Comparison of ENCODE assay signal across 8 cellular contexts in genomic region chr2:234981197-234982095, GRCh38. TPM values are rescaled to one million over a fixed set of nuclear protein-coding genes. Genes with fewer than 3 reads are reported as not detected.
DNase-seq lines count a peak whose midpoint lies in the region; ATAC-seq and TF ChIP-seq lines count a peak whose summit lies in the region.

No MANE protein-coding gene starts in this region.

- peak overlapping the region; percentile 94 for H3K4me2 ChIP-seq in PC-9

- H3K79me2 ChIP-seq in PC-9 (ENCODE audit: low read depth): peaks cover 90% of the 10 kb centered on the region

- H3K4me1 ChIP-seq in PC-9 (replicated peaks; ENCODE audit: insufficient read depth): peaks cover 78% of the 10 kb centered on the region
- peaks cover 27% of the 10 kb centered on the region for H3K4me1 ChIP-seq in ovary (ENCODE audit: insufficient read depth)

- H3K4me3 Mint-ChIP-seq in activated CD8-positive, alpha-beta T cell treated with anti-CD3 and anti-CD28 coated beads, Interleukin-2, amount 10 ng/mL, durations not matched to agents 7 days and 5 days: no peak overlapping the region

- no peak for TF ChIP-seq EP300 in ovary (IDR thresholded peaks at IDR 0.05)

- no peak for TF ChIP-seq POLR2A in ovary (IDR thresholded peaks at IDR 0.05)

- H3K27me3 ChIP-seq in PC-9 (ENCODE audit: insufficient read depth, low read depth) (no peaks in the 10 kb centered on the region), ovary (no peaks in the 10 kb centered on the region)

- H3K9me3 Mint-ChIP-seq in activated CD8-positive, alpha-beta T cell treated with anti-CD3 and anti-CD28 coated beads, Interleukin-2, amount 10 ng/mL, durations not matched to agents 7 days and 5 days (ENCODE audit: insufficient read depth): no peaks in the 10 kb centered on the region

- H3K27me3 Mint-ChIP-seq in activated CD8-positive, alpha-beta T cell treated with anti-CD3 and anti-CD28 coated beads, Interleukin-2, amount 10 ng/mL, durations not matched to agents 7 days and 5 days (ENCODE audit: low read depth): no peaks in the 10 kb centered on the region

- 4 to 12% (median 7%) methylated on average over 26 of the region's 26 CpGs for WGBS in ovary, 3 donors

- H3K27ac ChIP-seq in PC-9: peak overlapping the region; percentile 96
- H3K27ac ChIP-seq in ovary: peak overlapping the region in 1 of 2 donors; percentile 20

- H3K27ac Mint-ChIP-seq in activated CD8-positive, alpha-beta T cell treated with anti-CD3 and anti-CD28 coated beads, Interleukin-2, amount 10 ng/mL, durations not matched to agents 7 days and 5 days: no peak overlapping the region

- H3K4me3 ChIP-seq in PC-9 (peak overlapping the region; percentile 52), fibroblast of the aortic adventitia (ENCODE audit: low read depth, low read length) (peak overlapping the region; percentile 44), ovary (peak overlapping the region; percentile 18)

- POLR2A ChIA-PET in PC-9 (lab: Charles Lee; ENCODE audit: unreplicated experiment): interaction anchor here (0.6 to 2.0 kb wide), 18 partner anchors 13 to 712 kb away, joined by 3 to 24 read pairs (median 5); no protein-coding TSS in a partner anchor
- POLR2A ChIA-PET in activated CD8-positive, alpha-beta T cell treated with anti-CD3 and anti-CD28 coated beads, Interleukin-2, amount 10 ng/mL, durations not matched to agents 7 days and 5 days (lab: Charles Lee): no interaction called here

- TF ChIP-seq CTCF in PC-9 (conservative IDR thresholded peaks at IDR 0.05) (no peak), fibroblast of the aortic adventitia (IDR thresholded peaks at IDR 0.05; ENCODE audit: insufficient read depth, low read length) (no peak), ovary (IDR thresholded peaks at IDR 0.05) (no peak)

- H2AFZ ChIP-seq in PC-9: no peak overlapping the region

- no peaks in the 10 kb centered on the region for H3K9me3 ChIP-seq in PC-9 (ENCODE audit: insufficient read depth, low read depth)
- H3K9me3 ChIP-seq in ovary: no peaks in the 10 kb centered on the region

- CTCF ChIA-PET in PC-9 (lab: Charles Lee): interaction anchor here (0.6 to 2.1 kb wide), 3 partner anchors 27 to 126 kb away, joined by 5 to 9 read pairs (median 7); no protein-coding TSS in a partner anchor
- CTCF ChIA-PET in activated CD8-positive, alpha-beta T cell treated with anti-CD3 and anti-CD28 coated beads, Interleukin-2, amount 10 ng/mL, durations not matched to agents 7 days and 5 days (lab: Charles Lee): no interaction called here

- H3K36me3 ChIP-seq in PC-9 (ENCODE audit: low read depth) (peaks cover 33% of the 10 kb centered on the region), ovary (no peaks in the 10 kb centered on the region)

- no TSS peak for BruUV-seq in PC-9 (replicated peaks; lab: Mats Ljungman, UMichigan)

- DNase-seq in DMS53 treated with DMSO at 0.1 percent for 48 hours (lab: John Stamatoyannopoulos, UW; ENCODE audit: unreplicated experiment) (peak; percentile 69), PC-9 (peak; percentile 98 to 100), fibroblast of the aortic adventitia (ENCODE audit: low read depth) (peak; percentile 100), ovary (peak; percentile 48 to 72 (median 63)), NCI-H524 treated with DMSO at 0.1 percent for 48 hours (lab: John Stamatoyannopoulos, UW) (no peak)
- no peak for DNase-seq in activated CD8-positive, alpha-beta T cell treated with anti-CD3 and anti-CD28 coated beads, Interleukin-2, amount 10 ng/mL, durations not matched to agents 7 days and 5 days

- no peaks in the 10 kb centered on the region for H4K20me1 ChIP-seq in PC-9 (ENCODE audit: insufficient read depth)

- H3F3A ChIP-seq in PC-9 (ENCODE audit: insufficient read depth, low read depth): peaks cover 73% of the 10 kb centered on the region

- ATAC-seq in GM21423 (IDR thresholded peaks at IDR 0.05; ENCODE audit: unreplicated experiment) (no peak), HG03095 (IDR thresholded peaks at IDR 0.05; ENCODE audit: unreplicated experiment) (no peak)
- no peak for ATAC-seq in activated CD8-positive, alpha-beta T cell treated with anti-CD3 and anti-CD28 coated beads, Interleukin-2, amount 10 ng/mL, durations not matched to agents 7 days and 5 days

- no peaks in the 10 kb centered on the region for H3K36me3 Mint-ChIP-seq in activated CD8-positive, alpha-beta T cell treated with anti-CD3 and anti-CD28 coated beads, Interleukin-2, amount 10 ng/mL, durations not matched to agents 7 days and 5 days (ENCODE audit: low read depth)

- intact Hi-C loops in PC-9 (cut with micrococcal nuclease; ENCODE audit: unreplicated experiment): loop anchor here (1.0 to 10.0 kb wide), 21 partner anchors 8 to 1277 kb away; no protein-coding TSS in a partner anchor
- intact Hi-C loops in ovary (cut with DNase I): no loop called here

- H3K4me1 Mint-ChIP-seq in activated CD8-positive, alpha-beta T cell treated with anti-CD3 and anti-CD28 coated beads, Interleukin-2, amount 10 ng/mL, durations not matched to agents 7 days and 5 days (ENCODE audit: low read depth): no peaks in the 10 kb centered on the region

- H3K9me2 ChIP-seq in PC-9 (ENCODE audit: insufficient read depth): no peaks in the 10 kb centered on the region

RNA-seq across cellular contexts. Expression of gene SH3BP4, which starts 29.6 kb away (rescaled TPM):
- 131 and 135 TPM in 2 replicates for total RNA-seq in PC-9 (2021)
- total RNA-seq in fibroblast of the aortic adventitia (ENCODE audit: low replicate concordance): 32.2 and 49.7 TPM in 2 replicates
- total RNA-seq in ovary: 10 to 100 TPM; 21.2 to 44.9 (median 37.4) TPM
- 10 to 100 TPM; 20.3 to 29.3 TPM for polyA plus RNA-seq in ovary
- total RNA-seq in activated CD8-positive, alpha-beta T cell treated with anti-CD3 and anti-CD28 coated beads, Interleukin-2, amount 10 ng/mL, durations not matched to agents 7 days and 5 days: not detected

Comparison
In these comparisons a context has a peak if more than half of its experiments do, and no peak if none do; other contexts are left out.
1. DNase-seq: peak in DMS53 treated with DMSO at 0.1 percent for 48 hours (single experiment), PC-9 (2 of 2), fibroblast of the aortic adventitia (single experiment) and ovary (5 of 5); none in NCI-H524 treated with DMSO at 0.1 percent for 48 hours (single experiment) and activated CD8-positive, alpha-beta T cell treated with anti-CD3 and anti-CD28 coated beads, Interleukin-2, amount 10 ng/mL, durations not matched to agents 7 days and 5 days (single experiment).
2. RNA of gene SH3BP4, which starts 29.6 kb away (total RNA-seq): 131 to 135 TPM in PC-9, 32.2 to 49.7 TPM in fibroblast of the aortic adventitia and 21.2 to 44.9 TPM in ovary; not detected in activated CD8-positive, alpha-beta T cell treated with anti-CD3 and anti-CD28 coated beads, Interleukin-2, amount 10 ng/mL, durations not matched to agents 7 days and 5 days; every median in the first group is over 10 times any median in the second.
3. Peak in every context shown above with its lines, with median percentiles within 50 percentile points of each other: H3K4me3 ChIP-seq.